Comparison of ENCODE assay signal across 28 cellular contexts in the genomic region with DNA sequence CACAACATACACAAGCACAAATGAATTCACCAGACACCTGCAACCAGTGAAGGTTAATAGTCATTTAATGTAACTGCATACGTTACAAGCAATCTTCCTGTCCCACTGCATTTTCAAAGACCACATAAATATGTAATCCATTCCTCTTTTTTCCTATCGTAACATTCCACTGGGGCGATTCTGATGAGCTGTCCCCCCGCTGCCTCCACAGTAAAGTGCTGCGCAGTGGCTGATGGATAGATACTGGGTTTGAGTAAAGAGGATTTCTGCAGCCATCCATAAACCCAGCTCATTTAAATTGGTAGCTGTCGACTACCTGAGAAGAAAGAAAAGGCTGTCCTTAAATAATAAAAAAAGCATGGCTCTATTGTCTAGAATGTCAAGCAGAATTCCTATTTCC.
"Had no signal": no experiment of that assay in that cellular context is flagged by ENCODE, and none has a peak within 500 bp of the region (broad histone marks: within the 10 kb centered on the region; RNA-seq: fewer than 3 reads in every experiment).

No MANE protein-coding gene starts in this region.

- H3K4me3 Mint-ChIP-seq: stimulated activated effector memory CD8-positive, alpha-beta T cell treated with anti-CD3 and anti-CD28 coated beads, Interleukin-12 subunit alpha, Interleukin-12 subunit beta, amount 100 ng/mL, for 72 hours; stimulated activated memory B cell treated with anti-CD40 and anti-IgM and Interleukin-4, amounts not matched to agents 10 μg/mL and 1 μg/mL and 100 μg/mL, for 72 hours; stimulated activated naive B cell treated with anti-CD40 and anti-IgM and Interleukin-4, amounts not matched to agents 10 μg/mL and 1 μg/mL and 100 μg/mL, for 72 hours; stimulated activated naive CD8-positive, alpha-beta T cell treated with anti-CD3 and anti-CD28 coated beads, Interleukin-15, amount 100 ng/mL, for 72 hours; stimulated activated naive CD8-positive, alpha-beta T cell treated with anti-CD3 and anti-CD28 coated beads, Interleukin-15, Interleukin-2, amounts not matched to agents 100 ng/mL and 50 ng/mL, for 24 hours; type B pancreatic cell had no signal

- H3K27ac Mint-ChIP-seq: stimulated activated effector memory CD8-positive, alpha-beta T cell treated with anti-CD3 and anti-CD28 coated beads, Interleukin-12 subunit alpha, Interleukin-12 subunit beta, amount 100 ng/mL, for 72 hours; stimulated activated memory B cell treated with anti-CD40 and anti-IgM and Interleukin-4, amounts not matched to agents 10 μg/mL and 1 μg/mL and 100 μg/mL, for 72 hours; stimulated activated naive B cell treated with anti-CD40 and anti-IgM and Interleukin-4, amounts not matched to agents 10 μg/mL and 1 μg/mL and 100 μg/mL, for 72 hours; stimulated activated naive CD8-positive, alpha-beta T cell treated with anti-CD3 and anti-CD28 coated beads, Interleukin-15, amount 100 ng/mL, for 72 hours; stimulated activated naive CD8-positive, alpha-beta T cell treated with anti-CD3 and anti-CD28 coated beads, Interleukin-15, Interleukin-2, amounts not matched to agents 100 ng/mL and 50 ng/mL, for 24 hours; type B pancreatic cell had no signal

- H3K4me1 ChIP-seq: upper lobe of left lung, upper lobe of right lung, uterus, vagina had no signal

- H3K4me1 Mint-ChIP-seq: stimulated activated effector memory CD8-positive, alpha-beta T cell treated with anti-CD3 and anti-CD28 coated beads, Interleukin-12 subunit alpha, Interleukin-12 subunit beta, amount 100 ng/mL, for 72 hours; stimulated activated memory B cell treated with anti-CD40 and anti-IgM and Interleukin-4, amounts not matched to agents 10 μg/mL and 1 μg/mL and 100 μg/mL, for 72 hours; stimulated activated naive B cell treated with anti-CD40 and anti-IgM and Interleukin-4, amounts not matched to agents 10 μg/mL and 1 μg/mL and 100 μg/mL, for 72 hours; stimulated activated naive CD8-positive, alpha-beta T cell treated with anti-CD3 and anti-CD28 coated beads, Interleukin-15, amount 100 ng/mL, for 72 hours had no signal

- H3K27ac ChIP-seq: stomach, suprapubic skin, testis, thoracic aorta, thyroid gland, tibial artery, tibial nerve, transverse colon, upper lobe of left lung, upper lobe of right lung, uterus, vagina had no signal

- H3K4me3 ChIP-seq: stomach, suprapubic skin, testis, thoracic aorta, thyroid gland, tibial artery, tibial nerve, transverse colon, upper lobe of left lung, upper lobe of right lung, uterus, vagina had no signal

- H3K36me3 ChIP-seq: stomach, suprapubic skin, thoracic aorta, thyroid gland, tibial artery, tibial nerve, transverse colon, upper lobe of left lung, upper lobe of right lung, uterus, vagina had no signal

- H3K9me3 Mint-ChIP-seq: stimulated activated effector memory CD8-positive, alpha-beta T cell treated with anti-CD3 and anti-CD28 coated beads, Interleukin-12 subunit alpha, Interleukin-12 subunit beta, amount 100 ng/mL, for 72 hours; stimulated activated naive CD8-positive, alpha-beta T cell treated with anti-CD3 and anti-CD28 coated beads, Interleukin-15, amount 100 ng/mL, for 72 hours; stimulated activated naive CD8-positive, alpha-beta T cell treated with anti-CD3 and anti-CD28 coated beads, Interleukin-15, Interleukin-2, amounts not matched to agents 100 ng/mL and 50 ng/mL, for 24 hours had no signal

- H3K36me3 Mint-ChIP-seq: stimulated activated effector memory CD8-positive, alpha-beta T cell treated with anti-CD3 and anti-CD28 coated beads, Interleukin-12 subunit alpha, Interleukin-12 subunit beta, amount 100 ng/mL, for 72 hours; stimulated activated memory B cell treated with anti-CD40 and anti-IgM and Interleukin-4, amounts not matched to agents 10 μg/mL and 1 μg/mL and 100 μg/mL, for 72 hours; stimulated activated naive B cell treated with anti-CD40 and anti-IgM and Interleukin-4, amounts not matched to agents 10 μg/mL and 1 μg/mL and 100 μg/mL, for 72 hours; type B pancreatic cell had no signal

- H3K27me3 ChIP-seq: suprapubic skin, testis, thyroid gland, tibial artery, tibial nerve, upper lobe of left lung, uterus, vagina had no signal

- H3K9me3 ChIP-seq: stomach, suprapubic skin, testis, thoracic aorta, thyroid gland, tibial artery, transverse colon, upper lobe of left lung, upper lobe of right lung, uterus, vagina had no signal

- DNase-seq: stimulated activated CD4-positive, alpha-beta T cell treated with anti-CD3 and anti-CD28 coated beads, Interleukin-2, amount 100 ng/mL, for 48 hours; stimulated activated CD4-positive, alpha-beta T cell treated with anti-CD3 and anti-CD28 coated beads, Interleukin-4, amount 100 ng/mL, for 1 hour; stimulated activated CD4-positive, alpha-beta T cell treated with anti-CD3 and anti-CD28 coated beads, Interleukin-4, amount 100 ng/mL, for 24 hours; stimulated activated CD4-positive, alpha-beta T cell treated with anti-CD3 and anti-CD28 coated beads, Interleukin-4, amount 100 ng/mL, for 4 hours; stimulated activated CD8-positive, alpha-beta memory T cell treated with anti-CD3 and anti-CD28 coated beads, Interleukin-4, amount 100 ng/mL, for 48 hours; stimulated activated naive B cell treated with anti-CD40 and anti-IgM and Interleukin-4, amounts not matched to agents 10 μg/mL and 1 μg/mL and 100 μg/mL, for 72 hours; stimulated activated naive CD4-positive, alpha-beta T cell; stimulated activated naive CD4-positive, alpha-beta T cell treated with Interleukin-2 at 50 U/mL for 16 hours; stimulated activated naive CD8-positive, alpha-beta T cell treated with anti-CD3 and anti-CD28 coated beads, Interleukin-15, amount 100 ng/mL, for 72 hours; stimulated activated naive CD8-positive, alpha-beta T cell treated with anti-CD3 and anti-CD28 coated beads, Interleukin-15, Interleukin-2, amounts not matched to agents 100 U/mL and 50 U/mL, for 24 hours; stomach; substantia nigra; testis; thyroid gland; tibial artery; transverse colon; trophoblast cell; upper lobe of left lung; upper lobe of right lung; uterus had no signal
